In genomic region chr4:56907489-56908205, GRCh38 we compare ENCODE assay signal across 8 cellular contexts. TPM values are rescaled to one million over a fixed set of nuclear protein-coding genes. Genes with fewer than 3 reads are reported as not detected.
DNase-seq lines count a peak whose midpoint lies in the region; ATAC-seq and TF ChIP-seq lines count a peak whose summit lies in the region.

REST (plus strand) TSS chr4:56907900; CDS start chr4:56910639, 2,739 bp downstream.

- POLR2A ChIA-PET in activated CD4-positive, alpha-beta memory T cell treated with anti-CD3 and anti-CD28 coated beads, Interleukin-2, amount 10 ng/mL, durations not matched to agents 7 days and 5 days (lab: Charles Lee), result interaction anchor here (0.9 to 8.4 kb wide), 15 partner anchors 9 to 959 kb away, joined by 3 to 208 read pairs (median 4); partner anchors contain the start of genes AASDH, CEP135, NOA1 and PAICS

- peak within 1 kb of the TSS; percentile 79 for H3K4me3 Mint-ChIP-seq in activated CD4-positive, alpha-beta memory T cell treated with anti-CD3 and anti-CD28 coated beads, Interleukin-2, amount 10 ng/mL, durations not matched to agents 7 days and 5 days

- no peaks in the 10 kb centered on the region for H3K9me3 ChIP-seq in duodenal mucosa (ENCODE audit: control insufficient read depth in 1 of 2, low read length in 2 of 2)

- H3K9ac ChIP-seq in duodenal mucosa (ENCODE audit: low read depth in 1 of 2, low read length in 2 of 2), result peak within 1 kb of the TSS; percentile 64 to 70

- peak within 1 kb of the TSS; percentile 92 to 94 for H3K4me3 ChIP-seq in duodenal mucosa (ENCODE audit: low read depth in 1 of 2, low read length in 2 of 2)
- peak within 1 kb of the TSS; percentile 89 for H3K4me3 ChIP-seq in lower leg skin (ENCODE audit: low read depth, poor library complexity, severe bottlenecking)

- peaks cover 40% of the 10 kb centered on the region for H3K4me1 Mint-ChIP-seq in activated CD4-positive, alpha-beta memory T cell treated with anti-CD3 and anti-CD28 coated beads, Interleukin-2, amount 10 ng/mL, durations not matched to agents 7 days and 5 days

- CTCF ChIA-PET in activated CD4-positive, alpha-beta memory T cell treated with anti-CD3 and anti-CD28 coated beads, Interleukin-2, amount 10 ng/mL, durations not matched to agents 7 days and 5 days (lab: Charles Lee), result interaction anchor here (0.7 to 4.1 kb wide), 7 partner anchors 16 to 959 kb away, joined by 3 to 51 read pairs (median 4); partner anchors contain the start of genes CEP135, NOA1, PAICS and POLR2B

- peaks cover 19 to 27% of the 10 kb centered on the region in 2 donors for H3K4me1 ChIP-seq in duodenal mucosa (ENCODE audit: control insufficient read depth in 1 of 2, insufficient read depth in 2 of 2, low read length in 2 of 2)

- peak; percentile 22 for DNase-seq in A172 (ENCODE audit: low spot score)
- DNase-seq in NCI-H510A (lab: John Stamatoyannopoulos, UW), result peak; percentile 35
- DNase-seq in activated CD4-positive, alpha-beta memory T cell treated with anti-CD3 and anti-CD28 coated beads, Interleukin-2, amount 10 ng/mL, durations not matched to agents 7 days and 5 days, result peak; percentile 83
- DNase-seq in lower leg skin (ENCODE audit: low spot score in 2 of 2), result peak; percentile 69 to 96
- DNase-seq in stimulated activated CD4-positive, alpha-beta T cell treated with anti-CD3 and anti-CD28 coated beads, Interleukin-4, amount 100 ng/mL, for 4 hours, result peak; percentile 78 to 84

- H3K36me3 ChIP-seq in duodenal mucosa (ENCODE audit: control insufficient read depth in 1 of 2, insufficient read depth in 2 of 2, low read length in 2 of 2), result no peaks in the 10 kb centered on the region

- peaks cover 20% of the 10 kb centered on the region for H3K36me3 Mint-ChIP-seq in activated CD4-positive, alpha-beta memory T cell treated with anti-CD3 and anti-CD28 coated beads, Interleukin-2, amount 10 ng/mL, durations not matched to agents 7 days and 5 days (ENCODE audit: low read depth)

- WGBS in lower leg skin, 2 donors, result 0 to 1% methylated on average over 51 to 72 of the region's 74 CpGs

- no peak for TF ChIP-seq CTCF in lower leg skin (IDR thresholded peaks at IDR 0.05)

- TF ChIP-seq POLR2A in GM18505 (IDR thresholded peaks at IDR 0.05; ENCODE audit: borderline replicate concordance, extremely low read depth, insufficient read depth, insufficient read length) (peak; percentile 51), lower leg skin (IDR thresholded peaks at IDR 0.05) (no peak)

- H3K27me3 ChIP-seq in duodenal mucosa (ENCODE audit: control insufficient read depth in 1 of 2, insufficient read depth in 2 of 2, low read length in 2 of 2), result no peaks in the 10 kb centered on the region

- intact Hi-C loops in lower leg skin (cut with DNase I; ENCODE audit: low total_unique reads), result no loop called here

- peaks cover 5% of the 10 kb centered on the region for H3K27me3 Mint-ChIP-seq in activated CD4-positive, alpha-beta memory T cell treated with anti-CD3 and anti-CD28 coated beads, Interleukin-2, amount 10 ng/mL, durations not matched to agents 7 days and 5 days

- no peaks in the 10 kb centered on the region for H3K9me3 Mint-ChIP-seq in activated CD4-positive, alpha-beta memory T cell treated with anti-CD3 and anti-CD28 coated beads, Interleukin-2, amount 10 ng/mL, durations not matched to agents 7 days and 5 days

- ATAC-seq in GM18505 (IDR thresholded peaks at IDR 0.05; ENCODE audit: unreplicated experiment), result peak; percentile 53
- ATAC-seq in HG02970 (IDR thresholded peaks at IDR 0.05; ENCODE audit: low FRiP score, unreplicated experiment), result peak; percentile 51

- peak within 1 kb of the TSS; percentile 65 for H3K27ac Mint-ChIP-seq in activated CD4-positive, alpha-beta memory T cell treated with anti-CD3 and anti-CD28 coated beads, Interleukin-2, amount 10 ng/mL, durations not matched to agents 7 days and 5 days

- peak within 1 kb of the TSS; percentile 85 for H3K27ac ChIP-seq in duodenal mucosa (ENCODE audit: low read depth, low read length)

RNA-seq across cellular contexts. Expression of gene REST, which starts in this region (rescaled TPM):
- total RNA-seq in A172 (2014; rRNA removed; shearing (Covaris generic)), result 36.1 and 43.2 TPM in 2 replicates
- 10 to 100 TPM; 54.7 to 58.3 TPM for total RNA-seq in activated CD4-positive, alpha-beta memory T cell treated with anti-CD3 and anti-CD28 coated beads, Interleukin-2, amount 10 ng/mL, durations not matched to agents 7 days and 5 days
- 10 to 100 TPM; 29.2 to 48.2 (median 41.7) TPM for total RNA-seq in lower leg skin

Comparison
In these comparisons a context has a peak if more than half of its experiments do, and no peak if none do; other contexts are left out.
1. Peak in every context shown above with its lines: DNase-seq, ATAC-seq, H3K4me3 ChIP-seq and H3K27ac ChIP-seq.
2. DNase-seq: peak in every context shown above with its lines; median percentile 83 in activated CD4-positive, alpha-beta memory T cell treated with anti-CD3 and anti-CD28 coated beads, Interleukin-2, amount 10 ng/mL, durations not matched to agents 7 days and 5 days; 82 in lower leg skin; 81 in stimulated activated CD4-positive, alpha-beta T cell treated with anti-CD3 and anti-CD28 coated beads, Interleukin-4, amount 100 ng/mL, for 4 hours; 35 in NCI-H510A; 22 in A172.